In the genomic region with DNA sequence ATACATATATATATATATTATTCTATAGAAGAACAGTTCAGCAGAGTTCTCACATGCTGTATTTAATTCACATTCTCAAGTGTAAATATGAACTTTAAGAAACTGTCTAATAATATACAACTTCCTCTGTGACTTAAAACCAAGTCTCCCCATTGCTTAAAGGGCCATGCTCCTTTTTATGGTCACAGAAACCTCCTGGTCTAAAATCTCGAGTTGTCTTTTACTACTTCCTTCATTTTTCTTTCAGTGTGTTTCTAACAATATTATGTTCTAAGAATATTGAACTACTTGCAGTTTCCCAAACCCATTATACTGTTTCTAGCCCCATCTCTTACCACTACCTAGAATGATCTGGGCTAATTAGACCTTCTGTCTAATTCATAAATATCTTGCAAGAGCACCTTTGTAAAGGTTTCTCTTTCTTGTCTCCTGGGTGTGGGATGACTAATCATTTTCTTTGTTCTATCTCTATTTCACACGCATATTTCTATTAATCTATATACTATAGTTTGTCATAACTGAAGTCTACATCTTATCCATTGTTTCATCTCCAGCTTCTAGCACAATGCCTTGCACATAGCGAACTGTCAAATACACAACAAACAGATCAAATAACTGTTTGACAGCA, we compare ENCODE assay signal across 18 cellular contexts. TPM values are rescaled to one million over a fixed set of nuclear protein-coding genes. Genes with fewer than 3 reads are reported as not detected.
DNase-seq lines count a peak whose midpoint lies in the region; ATAC-seq, FAIRE-seq and TF ChIP-seq lines count a peak whose summit lies in the region.
"Had no signal": no experiment of that assay in that cellular context is flagged by ENCODE, and none has a peak within 500 bp of the region (broad histone marks: within the 10 kb centered on the region; RNA-seq: fewer than 3 reads in every experiment).

No MANE protein-coding gene starts in this region.

- POLR2A ChIA-PET in GM12878 (lab: Charles Lee), result no interaction called here

- H3K27ac ChIP-seq in GM12878 (ENCODE audit: control insufficient read depth, insufficient read depth) (no peak overlapping the region), testis (no peak overlapping the region)

- TF ChIP-seq CTCF in GM12878 (IDR thresholded peaks at IDR 0.05 in 2 of 3, conservative IDR thresholded peaks at IDR 0.05 in 1 of 3; ENCODE audit: control insufficient read depth in 2 of 3, extremely low read depth in 1 of 3, insufficient read depth in 1 of 3, low read depth in 3 of 3, low read length in 3 of 3) (no peak), testis (IDR thresholded peaks at IDR 0.05) (no peak)

- no peak overlapping the region for H3K9ac ChIP-seq in GM12878 (ENCODE audit: control insufficient read depth, insufficient read depth, low read length)

- in situ Hi-C loops in GM12878 (cut with MboI), result no loop called here

- H3K4me1 ChIP-seq in GM12878 (ENCODE audit: control insufficient read depth, insufficient read depth, low read length), result no peaks in the 10 kb centered on the region
- H3K4me1 ChIP-seq in testis, result no peaks in the 10 kb centered on the region

- no peaks in the 10 kb centered on the region for H4K20me1 ChIP-seq in GM12878 (ENCODE audit: control insufficient read depth, insufficient read depth)

- H3K27me3 ChIP-seq in GM12878 (replicated peaks in 1 of 2; ENCODE audit: control insufficient read depth in 2 of 2, insufficient read depth in 2 of 2, low read length in 1 of 2) (no peaks in the 10 kb centered on the region), testis (no peaks in the 10 kb centered on the region)

- peak; percentile 11 for DNase-seq in GM12878 (ENCODE audit: low read depth, low spot score)
- no peak for DNase-seq in stimulated activated CD4-positive, alpha-beta T cell treated with anti-CD3 and anti-CD28 coated beads, Interleukin-4, amount 100 ng/mL, for 1 hour
- DNase-seq in stimulated activated CD4-positive, alpha-beta T cell treated with anti-CD3 and anti-CD28 coated beads, Interleukin-15, amount 100 ng/mL, for 24 hours, result no peak
- DNase-seq in testis, result no peak
- DNase-seq: activated CD4-positive, alpha-beta T cell treated with anti-CD3 and anti-CD28 coated beads for 1 hour; activated naive CD8-positive, alpha-beta T cell treated with anti-CD3 and anti-CD28 coated beads, Interleukin-2, amount 10 ng/mL, durations not matched to agents 7 days and 5 days; activated T-cell treated with anti-CD3 and anti-CD28 coated beads for 4 hours; CD4-positive, alpha-beta T cell; HFFc6; midbrain; NCI-H1048; small intestine; T-cell had no signal

- SMC1A ChIA-PET in GM12878 (lab: Charles Lee; ENCODE audit: uncharacterized antibody, unreplicated experiment), result interaction anchor here (2.2 kb wide), 1 partner anchor 11 kb away, joined by 6 read pairs; no protein-coding TSS in a partner anchor

- peak; percentile 47 for FAIRE-seq in GM12878 (lab: Jason Lieb, UNC)
- FAIRE-seq: small intestine had no signal

- H3K4me2 ChIP-seq in GM12878 (ENCODE audit: control insufficient read depth, insufficient read depth), result no peak overlapping the region; the same call in 1 of the 2 replicates

- RAD21 ChIA-PET in GM12878 (lab: Charles Lee; ENCODE audit: unreplicated experiment), result no interaction called here

- H3K36me3 ChIP-seq in GM12878 (ENCODE audit: control insufficient read depth in 2 of 2, insufficient read depth in 2 of 2, low read length in 1 of 2) (no peaks in the 10 kb centered on the region), testis (ENCODE audit: low read depth, missing control alignments) (no peaks in the 10 kb centered on the region)

- intact Hi-C loops in GM12878 (cut with micrococcal nuclease; ENCODE audit: unreplicated experiment), result no loop called here
- intact Hi-C loops in testis (cut with DNase I; ENCODE audit: low total_unique reads), result no loop called here

- no TSS peak for BruUV-seq in GM12878 (replicated peaks; lab: Mats Ljungman, UMichigan)

- H3K9me3 ChIP-seq in GM12878 (replicated peaks; ENCODE audit: control insufficient read depth, insufficient read depth, low read length), result no peaks in the 10 kb centered on the region
- no peaks in the 10 kb centered on the region for H3K9me3 ChIP-seq in testis

- 25% methylated on average over 3 of the region's 3 CpGs for WGBS in GM12878 (ENCODE audit: insufficient coverage, insufficient replicate concordance, low lambda C conversion rate, missing lambda C conversion rate)
- 90 to 94% methylated on average over 3 of the region's 3 CpGs for WGBS in testis, 2 donors

- H3K4me3 ChIP-seq in GM12878 (no peak overlapping the region), testis (no peak overlapping the region)

- CTCF ChIA-PET in GM12878 (lab: Yijun Ruan, JAX), result no interaction called here

- TF ChIP-seq POLR2A in GM12878 (IDR thresholded peaks at IDR 0.05; ENCODE audit: low read depth, low read length) (no peak), testis (IDR thresholded peaks at IDR 0.05) (no peak)

- peak overlapping the region; percentile 42 for H2AFZ ChIP-seq in GM12878 (ENCODE audit: control insufficient read depth, low read depth, low read length)

- TF ChIP-seq RAD21 in GM12878 (IDR thresholded peaks at IDR 0.05; ENCODE audit: insufficient read depth, low read depth, low read length), result no peak

- ATAC-seq in GM19035 (IDR thresholded peaks at IDR 0.05; ENCODE audit: unreplicated experiment) (peak; percentile 69), GM21717 (IDR thresholded peaks at IDR 0.05; ENCODE audit: unreplicated experiment) (peak; percentile 88), HG03280 (IDR thresholded peaks at IDR 0.05; ENCODE audit: unreplicated experiment) (peak; percentile 71), GM12878 (peak; percentile 93)
- ATAC-seq: Panc1, T-cell had no signal

- peak in 1 of 2 experiments; percentile 17; a peak in 1 of 4 replicates for TF ChIP-seq EP300 in GM12878 (IDR thresholded peaks at IDR 0.05; ENCODE audit: borderline replicate concordance in 1 of 2, control insufficient read depth in 1 of 2, low read depth in 2 of 2, low read length in 2 of 2)

- no peaks in the 10 kb centered on the region for H3K79me2 ChIP-seq in GM12878 (ENCODE audit: control insufficient read depth, insufficient read depth, low read length)

TF ChIP-seq in GM12878, 131 proteins besides CTCF, POLR2A, EP300 and RAD21 (continues in another document):
- TF ChIP-seq PAX8 (IDR thresholded peaks at IDR 0.05), result no peak
- TF ChIP-seq, protein P1, sequence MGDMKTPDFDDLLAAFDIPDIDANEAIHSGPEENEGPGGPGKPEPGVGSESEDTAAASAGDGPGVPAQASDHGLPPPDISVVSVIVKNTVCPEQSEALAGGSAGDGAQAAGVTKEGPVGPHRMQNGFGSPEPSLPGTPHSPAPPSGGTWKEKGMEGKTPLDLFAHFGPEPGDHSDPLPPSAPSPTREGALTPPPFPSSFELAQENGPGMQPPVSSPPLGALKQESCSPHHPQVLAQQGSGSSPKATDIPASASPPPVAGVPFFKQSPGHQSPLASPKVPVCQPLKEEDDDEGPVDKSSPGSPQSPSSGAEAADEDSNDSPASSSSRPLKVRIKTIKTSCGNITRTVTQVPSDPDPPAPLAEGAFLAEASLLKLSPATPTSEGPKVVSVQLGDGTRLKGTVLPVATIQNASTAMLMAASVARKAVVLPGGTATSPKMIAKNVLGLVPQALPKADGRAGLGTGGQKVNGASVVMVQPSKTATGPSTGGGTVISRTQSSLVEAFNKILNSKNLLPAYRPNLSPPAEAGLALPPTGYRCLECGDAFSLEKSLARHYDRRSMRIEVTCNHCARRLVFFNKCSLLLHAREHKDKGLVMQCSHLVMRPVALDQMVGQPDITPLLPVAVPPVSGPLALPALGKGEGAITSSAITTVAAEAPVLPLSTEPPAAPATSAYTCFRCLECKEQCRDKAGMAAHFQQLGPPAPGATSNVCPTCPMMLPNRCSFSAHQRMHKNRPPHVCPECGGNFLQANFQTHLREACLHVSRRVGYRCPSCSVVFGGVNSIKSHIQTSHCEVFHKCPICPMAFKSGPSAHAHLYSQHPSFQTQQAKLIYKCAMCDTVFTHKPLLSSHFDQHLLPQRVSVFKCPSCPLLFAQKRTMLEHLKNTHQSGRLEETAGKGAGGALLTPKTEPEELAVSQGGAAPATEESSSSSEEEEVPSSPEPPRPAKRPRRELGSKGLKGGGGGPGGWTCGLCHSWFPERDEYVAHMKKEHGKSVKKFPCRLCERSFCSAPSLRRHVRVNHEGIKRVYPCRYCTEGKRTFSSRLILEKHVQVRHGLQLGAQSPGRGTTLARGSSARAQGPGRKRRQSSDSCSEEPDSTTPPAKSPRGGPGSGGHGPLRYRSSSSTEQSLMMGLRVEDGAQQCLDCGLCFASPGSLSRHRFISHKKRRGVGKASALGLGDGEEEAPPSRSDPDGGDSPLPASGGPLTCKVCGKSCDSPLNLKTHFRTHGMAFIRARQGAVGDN (IDR thresholded peaks at IDR 0.05), result no peak

RNA-seq across cellular contexts. Expression of a gene that starts 48.8 kb away (rescaled TPM):
- total RNA-seq in GM12878 (2013; cell fraction: nucleolus; rRNA removed), result 0.10 TPM in 1 of 2 replicates, not detected in the other
- total RNA-seq in GM12878 (2014; rRNA removed) (under 0.01 TPM in 1 of 2 replicates, not detected in the other), GM12878 (2014; rRNA removed; fragmentation: Illumina TruSeq; extraction: Trizol) (under 0.01 TPM in 2 replicates), GM12878 (2021) (0.03 TPM in 1 of 2 replicates, not detected in the other), testis (10 to 100 TPM; 47.7 to 62.7 TPM)
- polyA plus RNA-seq in GM12878 (2011; ENCODE audit: low read depth), result not detected
- polyA plus RNA-seq in GM12878 (2011; rRNA removed) (0.01 and 0.12 TPM in 2 replicates), GM12878 (2014; fragmentation: Illumina TruSeq; extraction: Trizol) (0.01 and 0.25 TPM in 2 replicates), GM12878 (2014; fragmentation: Nextera tagmentation; extraction: Ambion mirVana) (not detected), GM12878 (2014; rRNA removed) (0.03 TPM in 1 of 2 replicates, not detected in the other), GM12878 (2016; fragmentation: Nextera tagmentation; extraction: Ambion mirVana) (under 1 TPM in 1 of 2 experiments, not detected in 1; 0.23 TPM), testis (ENCODE audit: insufficient read depth, low read depth, low replicate concordance) (6.1 TPM)
- polyA plus RNA-seq in GM12878 (2011; cell fraction: cytosol; rRNA removed), result under 0.01 and 0.02 TPM in 2 replicates
- 0.01 TPM in 2 replicates for polyA plus RNA-seq in GM12878 (2011; cell fraction: nucleus; rRNA removed)
- polyA plus RNA-seq in GM12878 (2012), result 0.03 TPM in 1 of 2 replicates, not detected in the other
- not detected in 2 replicates for polyA minus RNA-seq in GM12878 (2011; rRNA and poly(A)+ RNA removed)
- polyA minus RNA-seq in GM12878 (2011; cell fraction: cytosol; rRNA and poly(A)+ RNA removed), result not detected in 2 replicates
- under 0.01 and 0.10 TPM in 2 replicates for polyA minus RNA-seq in GM12878 (2011; cell fraction: nucleus; rRNA and poly(A)+ RNA removed)
- total RNA-seq: activated naive CD8-positive, alpha-beta T cell treated with anti-CD3 and anti-CD28 coated beads, Interleukin-2, amount 10 ng/mL, durations not matched to agents 7 days and 5 days; CD4-positive, alpha-beta T cell; G401; HFFc6 had no signal

Comparison
In these comparisons a context has a peak if more than half of its experiments do, and no peak if none do; other contexts are left out.
1. RNA of a gene that starts 48.8 kb away (total RNA-seq): 47.7 to 62.7 TPM in testis; under 0.01 to 0.10 TPM in GM12878; every median in the first group is over 10 times any median in the second.
2. Peak in every context shown above with its lines, with median percentiles within 50 percentile points of each other: ATAC-seq.